ENCODE assay signal across 15 cellular contexts in genomic region chr7:111266613-111267012, GRCh38.
DNase-seq lines count a peak whose midpoint lies in the region; ATAC-seq and TF ChIP-seq lines count a peak whose summit lies in the region.
"Had no signal": no experiment of that assay in that cellular context is flagged by ENCODE, and none has a peak within 500 bp of the region (broad histone marks: within the 10 kb centered on the region; RNA-seq: fewer than 3 reads in every experiment).

No MANE protein-coding gene starts in this region.

- H3K4me3 ChIP-seq in cardiac fibroblast (replicated peaks in 1 of 2; ENCODE audit: low read depth in 2 of 2, low read length in 2 of 2) (no peak overlapping the region), upper lobe of left lung (no peak overlapping the region)
- H3K4me3 ChIP-seq: cardiac muscle cell, left ventricle myocardium inferior had no signal

- ATAC-seq in upper lobe of left lung (ENCODE audit: low FRiP score in 2 of 2): peak in 1 of 2 donors; percentile 42
- ATAC-seq: activated T-cell treated with anti-CD3 and anti-CD28 coated beads, Interleukin-2, amount 50 U/mL, for 72 hours; stimulated activated naive CD8-positive, alpha-beta T cell treated with anti-CD3 and anti-CD28 coated beads, Interleukin-15, amount 100 ng/mL, for 72 hours had no signal

- H3K9me3 ChIP-seq in upper lobe of left lung: no peaks in the 10 kb centered on the region
- H3K9me3 ChIP-seq: left ventricle myocardium inferior had no signal

- H3K4me1 ChIP-seq in upper lobe of left lung: peaks cover 0 to 19% (median 7%) of the 10 kb centered on the region in 4 donors

- DNase-seq in HCEC 1CT (peak; percentile 77), cardiac fibroblast (ENCODE audit: low read depth in 2 of 2) (peak; percentile 71 to 76), kidney tubule cell (ENCODE audit: low spot score) (peak; percentile 50), upper lobe of left lung (peak in 1 of 2 donors; percentile 22), NCI-H2196 (lab: John Stamatoyannopoulos, UW; ENCODE audit: unreplicated experiment) (no peak), NCI-H2081 treated with DMSO at 0.1 percent for 48 hours (lab: John Stamatoyannopoulos, UW) (no peak), NCI-H2081 (lab: John Stamatoyannopoulos, UW) (no peak)
- DNase-seq: activated CD4-positive, alpha-beta T cell treated with anti-CD3 and anti-CD28 coated beads for 1 hour; activated T-cell treated with anti-CD3 and anti-CD28 coated beads, Interleukin-2, amount 50 U/mL, for 72 hours; erythroblast; left ventricle myocardium inferior; NCI-H1694 treated with DMSO at 0.1 percent for 48 hours; stimulated activated naive CD8-positive, alpha-beta T cell treated with anti-CD3 and anti-CD28 coated beads, Interleukin-15, amount 100 ng/mL, for 72 hours; SW 1271 had no signal

- H3K27ac ChIP-seq in upper lobe of left lung: peak overlapping the region; percentile 52 to 64 (median 54)
- H3K27ac ChIP-seq: cardiac muscle cell, left ventricle myocardium inferior had no signal

- no peaks in the 10 kb centered on the region for H3K36me3 ChIP-seq in upper lobe of left lung
- H3K36me3 ChIP-seq: cardiac muscle cell, left ventricle myocardium inferior had no signal

- WGBS in upper lobe of left lung, 2 donors: 52 to 61% methylated on average over 2 of the region's 2 CpGs

- peak in 1 of 4 donors; percentile 16 for TF ChIP-seq EP300 in upper lobe of left lung (IDR thresholded peaks at IDR 0.05)

- H3K27me3 ChIP-seq in upper lobe of left lung: no peaks in the 10 kb centered on the region
- H3K27me3 ChIP-seq: cardiac muscle cell had no signal

- TF ChIP-seq POLR2A in upper lobe of left lung (IDR thresholded peaks at IDR 0.05): no peak

- TF ChIP-seq CTCF in cardiac fibroblast (IDR thresholded peaks at IDR 0.05; ENCODE audit: low read depth, low read length): no peak
- TF ChIP-seq CTCF in upper lobe of left lung (IDR thresholded peaks at IDR 0.05): no peak

Comparison
In these comparisons a context has a peak if more than half of its experiments do, and no peak if none do; other contexts are left out.
1. DNase-seq: peak in HCEC 1CT (single experiment), cardiac fibroblast (2 of 2) and kidney tubule cell (single experiment); none in NCI-H2196 (single experiment), NCI-H2081 treated with DMSO at 0.1 percent for 48 hours (single experiment) and NCI-H2081 (0 of 2).